Comparison of ENCODE assay signal across 13 cellular contexts in the genomic region with DNA sequence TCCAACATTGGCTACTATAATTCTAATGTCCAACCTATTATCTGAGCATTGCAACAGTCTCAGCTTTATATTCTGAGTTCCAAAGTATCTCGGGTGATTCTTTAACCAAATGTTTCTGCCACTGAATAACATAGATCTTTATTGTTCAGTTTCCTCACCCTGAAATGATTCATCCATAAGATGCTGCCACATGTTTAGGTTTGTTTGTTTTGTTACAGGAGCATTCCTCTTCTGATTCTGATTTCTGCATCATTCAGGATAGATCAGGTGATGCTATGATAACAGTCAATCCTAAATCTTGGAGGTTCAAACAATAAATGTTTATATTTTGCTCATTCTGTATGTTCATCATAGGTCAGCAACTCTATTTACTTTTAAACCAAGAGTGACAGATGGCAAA.
DNase-seq lines count a peak whose midpoint lies in the region; ATAC-seq and TF ChIP-seq lines count a peak whose summit lies in the region.
"Had no signal": no experiment of that assay in that cellular context is flagged by ENCODE, and none has a peak within 500 bp of the region (broad histone marks: within the 10 kb centered on the region; RNA-seq: fewer than 3 reads in every experiment).

No MANE protein-coding gene starts in this region.

- ATAC-seq in foreskin keratinocyte (peak; percentile 68), GM21367 (IDR thresholded peaks at IDR 0.05; ENCODE audit: unreplicated experiment) (no peak)

- peaks cover 6% of the 10 kb centered on the region for H3K4me1 Mint-ChIP-seq in MCF 10A (ENCODE audit: insufficient read depth, unreplicated experiment)
- H3K4me1 Mint-ChIP-seq: CD8-positive, alpha-beta memory T cell had no signal

- intact Hi-C loops in MCF 10A (cut with micrococcal nuclease) (no loop called here), breast epithelium (cut with DNase I; ENCODE audit: low total_unique reads) (no loop called here)

- H3K4me3 Mint-ChIP-seq in MCF 10A (ENCODE audit: unreplicated experiment): no peak overlapping the region
- H3K4me3 Mint-ChIP-seq: CD8-positive, alpha-beta memory T cell had no signal

- H3K27me3 Mint-ChIP-seq in MCF 10A (ENCODE audit: insufficient read depth, unreplicated experiment): no peaks in the 10 kb centered on the region
- H3K27me3 Mint-ChIP-seq: CD8-positive, alpha-beta memory T cell had no signal

- H3K27ac ChIP-seq in breast epithelium (no peak overlapping the region), foreskin keratinocyte (no peak overlapping the region)
- H3K27ac ChIP-seq: 22Rv1 had no signal

- POLR2A ChIA-PET in MCF 10A (lab: Yijun Ruan, JAX): no interaction called here

- DNase-seq in MCF 10A (ENCODE audit: unreplicated experiment) (peak; percentile 13), breast epithelium (ENCODE audit: low spot score in 2 of 2) (no peak), SK-MEL-5 (ENCODE audit: low read depth, low spot score) (peak; percentile 59), foreskin keratinocyte (peak; percentile 60 to 70)
- DNase-seq in activated naive CD4-positive, alpha-beta T cell treated with Interleukin-2 at 50 U/mL for 16 hours: no peak
- no peak for DNase-seq in activated T-cell treated with anti-CD3 and anti-CD28 coated beads, Interleukin-2, amount 50 U/mL, for 48 hours
- DNase-seq: CD8-positive, alpha-beta memory T cell; DMS79 treated with DMSO at 0.1 percent for 48 hours; EL; GDM1 had no signal

- no peaks in the 10 kb centered on the region for H3K36me3 Mint-ChIP-seq in MCF 10A (ENCODE audit: insufficient read depth, unreplicated experiment)
- H3K36me3 Mint-ChIP-seq: CD8-positive, alpha-beta memory T cell had no signal

- no peak overlapping the region for H3K4me3 ChIP-seq in breast epithelium
- H3K4me3 ChIP-seq: HAP-1 had no signal

- H3K9me3 ChIP-seq in breast epithelium: no peaks in the 10 kb centered on the region
- H3K9me3 ChIP-seq: HAP-1 had no signal

- peaks cover 6% of the 10 kb centered on the region for H3K9me3 Mint-ChIP-seq in MCF 10A (ENCODE audit: unreplicated experiment)

- H3K27ac Mint-ChIP-seq in MCF 10A (ENCODE audit: low read depth, unreplicated experiment): no peak overlapping the region
- H3K27ac Mint-ChIP-seq: CD8-positive, alpha-beta memory T cell had no signal

- in situ Hi-C loops in SK-MEL-5 (cut with HindIII; ENCODE audit: low pct_unique_long_range_greater_than_20kb, low sequenced_read_pairs): no loop called here

- H3K4me1 ChIP-seq in breast epithelium (no peaks in the 10 kb centered on the region), foreskin keratinocyte (no peaks in the 10 kb centered on the region)
- H3K4me1 ChIP-seq: HAP-1 had no signal

- no peak for TF ChIP-seq CTCF in MCF 10A (IDR thresholded peaks at IDR 0.05; ENCODE audit: unreplicated experiment)
- no peak for TF ChIP-seq CTCF in breast epithelium (IDR thresholded peaks at IDR 0.05)
- no peak for TF ChIP-seq CTCF in foreskin keratinocyte (conservative IDR thresholded peaks at IDR 0.05)

- no peaks in the 10 kb centered on the region for H3K36me3 ChIP-seq in breast epithelium
- H3K36me3 ChIP-seq: HAP-1 had no signal

- TF ChIP-seq POLR2A in breast epithelium (IDR thresholded peaks at IDR 0.05): no peak

- H3K27me3 ChIP-seq in breast epithelium (no peaks in the 10 kb centered on the region), foreskin keratinocyte (no peaks in the 10 kb centered on the region)

- no TSS peak for BruUV-seq in MCF 10A (replicated peaks; lab: Mats Ljungman, UMichigan)

- CTCF ChIA-PET in MCF 10A (lab: Yijun Ruan, JAX): interaction anchor here (0.9 kb wide), 1 partner anchor 1311 kb away, joined by 5 read pairs; no protein-coding TSS in a partner anchor

Comparison
In these comparisons a context has a peak if more than half of its experiments do, and no peak if none do; other contexts are left out.
1. DNase-seq: peak in MCF 10A (single experiment), SK-MEL-5 (single experiment) and foreskin keratinocyte (2 of 2); none in breast epithelium (0 of 2), activated naive CD4-positive, alpha-beta T cell treated with Interleukin-2 at 50 U/mL for 16 hours (single experiment) and activated T-cell treated with anti-CD3 and anti-CD28 coated beads, Interleukin-2, amount 50 U/mL, for 48 hours (0 of 2).